14 cellular contexts compared by ENCODE assay signal in the genomic region with DNA sequence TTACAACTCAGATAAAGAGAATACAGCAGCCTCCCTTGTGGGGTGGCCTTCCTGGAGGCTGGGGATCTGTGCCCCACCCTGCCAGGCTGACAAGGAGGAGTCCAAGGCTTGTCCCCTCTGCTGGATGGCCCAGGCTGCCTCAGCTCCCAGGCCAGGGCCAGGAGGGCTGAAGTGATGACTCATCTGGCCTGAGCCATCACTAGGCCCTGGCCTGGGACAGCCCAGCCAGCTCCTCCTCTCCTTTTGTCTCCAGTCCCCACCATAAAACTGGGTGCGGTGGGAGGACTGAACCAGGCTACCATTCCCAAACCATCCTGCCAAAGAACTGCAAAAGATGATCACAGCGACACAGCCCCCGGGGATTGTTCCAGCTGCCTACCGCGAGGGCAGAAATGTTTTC. TPM values are rescaled to one million over a fixed set of nuclear protein-coding genes. Genes with fewer than 3 reads are reported as not detected.
"Had no signal": no experiment of that assay in that cellular context is flagged by ENCODE, and none has a peak within 500 bp of the region (broad histone marks: within the 10 kb centered on the region; RNA-seq: fewer than 3 reads in every experiment).

No MANE protein-coding gene starts in this region.

- H2AFZ ChIP-seq: hepatocyte had no signal

- H3K79me2 ChIP-seq: hepatocyte, parathyroid adenoma had no signal

- H3K4me3 Mint-ChIP-seq: activated CD8-positive, alpha-beta T cell treated with anti-CD3 and anti-CD28 coated beads for 36 hours; activated naive CD8-positive, alpha-beta T cell treated with anti-CD3 and anti-CD28 coated beads, Interleukin-2, amount 50 U/mL, for 24 hours; activated T-helper 1 cell treated with anti-CD3 and anti-CD28 coated beads, Interleukin-12 subunit alpha, Interleukin-12 subunit beta, Interleukin-2, Interleukin-4 antibody, amounts not matched to agents 30 ng/mL and 10 ng/mL and 1 ng/mL, durations not matched to agents 14 hours and 24 hours and 36 hours; stimulated activated naive CD8-positive, alpha-beta T cell treated with anti-CD3 and anti-CD28 coated beads, Interleukin-15, Interleukin-2, amounts not matched to agents 100 ng/mL and 50 ng/mL, for 24 hours; T-helper 2 cell treated with Interferon-gamma antibody and Interleukin-4, amounts not matched to agents 5 μg/mL and 100 μg/mL, for 36 hours had no signal

- H3K4me3 ChIP-seq: cardiac muscle cell, gastroesophageal sphincter, hepatocyte, lower lobe of right lung had no signal

- H3K27ac Mint-ChIP-seq: activated CD8-positive, alpha-beta T cell treated with anti-CD3 and anti-CD28 coated beads for 36 hours; activated naive CD8-positive, alpha-beta T cell treated with anti-CD3 and anti-CD28 coated beads, Interleukin-2, amount 50 U/mL, for 24 hours; activated T-helper 1 cell treated with anti-CD3 and anti-CD28 coated beads, Interleukin-12 subunit alpha, Interleukin-12 subunit beta, Interleukin-2, Interleukin-4 antibody, amounts not matched to agents 30 ng/mL and 10 ng/mL and 1 ng/mL, durations not matched to agents 14 hours and 24 hours and 36 hours; stimulated activated naive CD8-positive, alpha-beta T cell treated with anti-CD3 and anti-CD28 coated beads, Interleukin-15, Interleukin-2, amounts not matched to agents 100 ng/mL and 50 ng/mL, for 24 hours; T-helper 2 cell treated with Interferon-gamma antibody and Interleukin-4, amounts not matched to agents 5 μg/mL and 100 μg/mL, for 36 hours had no signal

- DNase-seq: activated CD8-positive, alpha-beta T cell treated with anti-CD3 and anti-CD28 coated beads for 36 hours; activated naive CD4-positive, alpha-beta T cell treated with Interleukin-2 at 50 U/mL for 16 hours; activated naive CD8-positive, alpha-beta T cell treated with anti-CD3 and anti-CD28 coated beads, Interleukin-2, amount 50 U/mL, for 24 hours; left cardiac atrium; lower lobe of right lung; midbrain; stimulated activated CD4-positive, alpha-beta T cell treated with anti-CD3 and anti-CD28 coated beads, Interleukin-4, amount 100 ng/mL, for 24 hours had no signal

- H3K36me3 ChIP-seq: cardiac muscle cell, gastroesophageal sphincter, lower lobe of right lung had no signal

- H3K4me1 Mint-ChIP-seq: activated naive CD8-positive, alpha-beta T cell treated with anti-CD3 and anti-CD28 coated beads, Interleukin-2, amount 50 U/mL, for 24 hours had no signal

- H3K9ac ChIP-seq: parathyroid adenoma had no signal

- H3K9me3 Mint-ChIP-seq: activated CD8-positive, alpha-beta T cell treated with anti-CD3 and anti-CD28 coated beads for 36 hours; activated naive CD8-positive, alpha-beta T cell treated with anti-CD3 and anti-CD28 coated beads, Interleukin-2, amount 50 U/mL, for 24 hours; activated T-helper 1 cell treated with anti-CD3 and anti-CD28 coated beads, Interleukin-12 subunit alpha, Interleukin-12 subunit beta, Interleukin-2, Interleukin-4 antibody, amounts not matched to agents 30 ng/mL and 10 ng/mL and 1 ng/mL, durations not matched to agents 14 hours and 24 hours and 36 hours; stimulated activated naive CD8-positive, alpha-beta T cell treated with anti-CD3 and anti-CD28 coated beads, Interleukin-15, Interleukin-2, amounts not matched to agents 100 ng/mL and 50 ng/mL, for 24 hours; T-helper 2 cell treated with Interferon-gamma antibody and Interleukin-4, amounts not matched to agents 5 μg/mL and 100 μg/mL, for 36 hours had no signal

- H3K27ac ChIP-seq: cardiac muscle cell, gastroesophageal sphincter, hepatocyte, lower lobe of right lung, parathyroid adenoma had no signal

- H3K4me2 ChIP-seq: hepatocyte had no signal

- H3K9me3 ChIP-seq: gastroesophageal sphincter, lower lobe of right lung had no signal

- H3K4me1 ChIP-seq: gastroesophageal sphincter, lower lobe of right lung, parathyroid adenoma had no signal

RNA-seq across cellular contexts. Expression of gene GRM4, which starts 15.0 kb away (rescaled TPM):
- total RNA-seq: activated T-helper 1 cell treated with anti-CD3 and anti-CD28 coated beads, Interleukin-12 subunit alpha, Interleukin-12 subunit beta, Interleukin-2, Interleukin-4 antibody, amounts not matched to agents 30 ng/mL and 10 ng/mL and 1 ng/mL, durations not matched to agents 14 hours and 24 hours and 36 hours; gastroesophageal sphincter; left cardiac atrium; lower lobe of right lung had no signal
